24 cellular contexts compared by ENCODE assay signal in the genomic region with DNA sequence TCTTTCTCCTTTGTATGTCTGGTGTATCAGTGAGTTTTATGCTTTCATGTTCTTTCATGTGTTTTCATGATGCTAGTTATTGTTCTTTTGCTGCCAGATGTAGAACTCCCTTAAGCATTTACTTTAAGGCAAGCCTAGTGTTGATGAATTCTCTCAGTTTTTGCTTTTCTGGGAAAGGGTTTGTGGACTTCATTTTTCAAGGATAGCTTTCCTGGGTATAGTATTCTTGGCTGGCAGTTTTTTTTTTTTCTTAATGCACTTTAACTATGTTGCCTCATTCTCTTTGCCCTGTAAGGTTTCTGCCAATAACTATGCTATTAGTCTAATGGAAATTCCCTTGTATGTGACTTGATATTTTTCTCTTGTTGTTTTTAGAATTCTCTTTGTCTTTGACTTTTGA.
"Had no signal": no experiment of that assay in that cellular context is flagged by ENCODE, and none has a peak within 500 bp of the region (broad histone marks: within the 10 kb centered on the region; RNA-seq: fewer than 3 reads in every experiment).

No MANE protein-coding gene starts in this region.

- H3K9me3 ChIP-seq: testis, thyroid gland had no signal

- H3K36me3 ChIP-seq: stomach, suprapubic skin, thoracic aorta, thyroid gland, tibial artery, tibial nerve, transverse colon, upper lobe of left lung, upper lobe of right lung, uterus, vagina had no signal

- DNase-seq: stimulated activated CD4-positive, alpha-beta T cell treated with anti-CD3 and anti-CD28 coated beads, Interleukin-2, amount 100 ng/mL, for 48 hours; stimulated activated CD4-positive, alpha-beta T cell treated with anti-CD3 and anti-CD28 coated beads, Interleukin-4, amount 100 ng/mL, for 1 hour; stimulated activated CD4-positive, alpha-beta T cell treated with anti-CD3 and anti-CD28 coated beads, Interleukin-4, amount 100 ng/mL, for 24 hours; stimulated activated CD4-positive, alpha-beta T cell treated with anti-CD3 and anti-CD28 coated beads, Interleukin-4, amount 100 ng/mL, for 4 hours; stimulated activated CD8-positive, alpha-beta memory T cell treated with anti-CD3 and anti-CD28 coated beads, Interleukin-4, amount 100 ng/mL, for 48 hours; stimulated activated naive B cell treated with anti-CD40 and anti-IgM and Interleukin-4, amounts not matched to agents 10 μg/mL and 1 μg/mL and 100 μg/mL, for 72 hours; stimulated activated naive CD4-positive, alpha-beta T cell; stimulated activated naive CD4-positive, alpha-beta T cell treated with Interleukin-2 at 50 U/mL for 16 hours; stimulated activated naive CD8-positive, alpha-beta T cell treated with anti-CD3 and anti-CD28 coated beads, Interleukin-15, amount 100 ng/mL, for 72 hours; stimulated activated naive CD8-positive, alpha-beta T cell treated with anti-CD3 and anti-CD28 coated beads, Interleukin-15, Interleukin-2, amounts not matched to agents 100 U/mL and 50 U/mL, for 24 hours; stomach; substantia nigra; testis; thyroid gland; tibial artery; transverse colon; trophoblast cell; upper lobe of left lung; upper lobe of right lung; uterus had no signal

- H3K4me3 ChIP-seq: stomach, suprapubic skin, testis, thoracic aorta, thyroid gland, tibial artery, tibial nerve, transverse colon, upper lobe of left lung, upper lobe of right lung, uterus, vagina had no signal

- H3K27ac ChIP-seq: stomach, suprapubic skin, testis, thoracic aorta, thyroid gland, tibial artery, tibial nerve, transverse colon, upper lobe of left lung, upper lobe of right lung, uterus, vagina had no signal

- H3K4me1 ChIP-seq: suprapubic skin, testis, tibial artery, tibial nerve, upper lobe of left lung, upper lobe of right lung, uterus, vagina had no signal
